9 cellular contexts compared by ENCODE assay signal in genomic region chr10:480928-481551, GRCh38.
DNase-seq lines count a peak whose midpoint lies in the region; ATAC-seq and TF ChIP-seq lines count a peak whose summit lies in the region.
"Had no signal": no experiment of that assay in that cellular context is flagged by ENCODE, and none has a peak within 500 bp of the region (broad histone marks: within the 10 kb centered on the region; RNA-seq: fewer than 3 reads in every experiment).

No MANE protein-coding gene starts in this region.

- no peaks in the 10 kb centered on the region for H3K27me3 Mint-ChIP-seq in activated T-helper 17 cell treated with anti-CD3 and anti-CD28 coated beads, Interleukin-2, amount 50 U/mL, for 72 hours

- no peak for TF ChIP-seq POLR2A in gastroesophageal sphincter (IDR thresholded peaks at IDR 0.05)

- H3K27ac Mint-ChIP-seq in activated T-helper 17 cell treated with anti-CD3 and anti-CD28 coated beads, Interleukin-2, amount 50 U/mL, for 72 hours = no peak overlapping the region
- H3K27ac Mint-ChIP-seq: activated B cell treated with CpG ODN at 0.5 μM for 24 hours had no signal

- H3K4me1 Mint-ChIP-seq in activated T-helper 17 cell treated with anti-CD3 and anti-CD28 coated beads, Interleukin-2, amount 50 U/mL, for 72 hours = peaks cover 11% of the 10 kb centered on the region

- H3K27ac ChIP-seq in gastroesophageal sphincter (peak overlapping the region in 3 of 4 donors; percentile 87 to 93 (median 90)), foreskin keratinocyte (no peak overlapping the region)

- no peak for TF ChIP-seq EP300 in gastroesophageal sphincter (IDR thresholded peaks at IDR 0.05)

- no peaks in the 10 kb centered on the region for H3K9me3 ChIP-seq in gastroesophageal sphincter

- ATAC-seq in gastroesophageal sphincter (no peak), foreskin keratinocyte (no peak)
- ATAC-seq in activated T-helper 17 cell treated with anti-CD3 and anti-CD28 coated beads, Interleukin-2, amount 50 U/mL, for 72 hours (replicated peaks) = no peak

- TF ChIP-seq CTCF in gastroesophageal sphincter (IDR thresholded peaks at IDR 0.05) (no peak), retinal pigment epithelial cell (conservative IDR thresholded peaks at IDR 0.05; ENCODE audit: low read depth, low read length) (no peak), foreskin keratinocyte (conservative IDR thresholded peaks at IDR 0.05) (no peak)

- DNase-seq in LHCN-M2 (ENCODE audit: low read depth) (peak; percentile 76), NCI-H748 treated with DMSO at 0.1 percent for 48 hours (lab: John Stamatoyannopoulos, UW) (peak; percentile 12), retinal pigment epithelial cell (ENCODE audit: low read depth) (peak; percentile 44), HuH-7.5 (ENCODE audit: low spot score) (no peak), foreskin keratinocyte (no peak)
- DNase-seq: activated B cell treated with CpG ODN at 0.5 μM for 24 hours, occipital lobe had no signal

- H3K36me3 ChIP-seq in gastroesophageal sphincter = peaks cover 0 to 27% of the 10 kb centered on the region in 2 donors

- 33 to 60% methylated on average over 1 to 2 of the region's 17 CpGs for WGBS in gastroesophageal sphincter (ENCODE audit: low coverage in 1 of 2), 2 donors

- H3K4me3 ChIP-seq in gastroesophageal sphincter (no peak overlapping the region), retinal pigment epithelial cell (ENCODE audit: low read length) (no peak overlapping the region)

- H3K9me3 Mint-ChIP-seq in activated T-helper 17 cell treated with anti-CD3 and anti-CD28 coated beads, Interleukin-2, amount 50 U/mL, for 72 hours = peaks cover 4% of the 10 kb centered on the region
- H3K9me3 Mint-ChIP-seq: activated B cell treated with CpG ODN at 0.5 μM for 24 hours had no signal

- peaks cover 0 to 78% (median 6%) of the 10 kb centered on the region in 3 donors for H3K4me1 ChIP-seq in gastroesophageal sphincter
- peaks cover 4% of the 10 kb centered on the region for H3K4me1 ChIP-seq in foreskin keratinocyte

- no peak overlapping the region for H3K4me3 Mint-ChIP-seq in activated T-helper 17 cell treated with anti-CD3 and anti-CD28 coated beads, Interleukin-2, amount 50 U/mL, for 72 hours
- H3K4me3 Mint-ChIP-seq: activated B cell treated with CpG ODN at 0.5 μM for 24 hours had no signal

- H3K27me3 ChIP-seq in gastroesophageal sphincter (no peaks in the 10 kb centered on the region), foreskin keratinocyte (no peaks in the 10 kb centered on the region)

- no peaks in the 10 kb centered on the region for H3K36me3 Mint-ChIP-seq in activated T-helper 17 cell treated with anti-CD3 and anti-CD28 coated beads, Interleukin-2, amount 50 U/mL, for 72 hours (ENCODE audit: low read depth)

Comparison
In these comparisons a context has a peak if more than half of its experiments do, and no peak if none do; other contexts are left out.
1. DNase-seq: peak in LHCN-M2 (single experiment), NCI-H748 treated with DMSO at 0.1 percent for 48 hours (single experiment) and retinal pigment epithelial cell (single experiment); none in HuH-7.5 (single experiment) and foreskin keratinocyte (0 of 2).